8 cellular contexts compared by ENCODE assay signal in the genomic region with DNA sequence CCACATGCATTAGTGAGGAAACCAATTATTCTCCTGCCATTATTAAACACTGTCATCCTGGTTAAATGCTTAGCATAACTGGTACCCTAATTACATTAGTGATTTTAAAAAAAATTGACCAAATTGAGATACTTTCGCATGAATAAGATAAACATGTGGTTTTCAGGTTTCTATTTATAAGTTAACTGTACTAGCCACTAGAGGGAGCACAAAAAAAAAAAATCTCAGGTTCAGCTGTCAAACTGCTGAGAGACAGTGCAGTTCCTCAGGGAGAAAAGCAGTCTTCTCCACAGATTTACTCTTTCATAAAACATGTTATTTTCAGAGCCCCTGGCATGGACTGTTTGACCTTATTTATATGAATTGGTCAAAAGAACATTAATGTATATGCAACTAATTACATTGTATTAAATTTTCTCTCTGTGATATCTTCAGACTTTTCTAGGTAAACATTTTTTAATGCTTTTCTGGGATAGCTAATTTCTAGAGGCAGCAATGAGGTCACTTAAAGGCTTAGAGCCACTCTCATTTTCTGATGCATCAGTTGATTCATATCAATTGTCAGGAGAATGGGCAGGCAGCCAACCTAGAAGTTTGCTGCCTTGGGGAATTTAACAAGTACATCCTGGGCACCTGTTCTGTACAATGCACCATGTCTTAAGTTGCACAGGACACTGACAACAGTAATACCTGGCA.
DNase-seq lines count a peak whose midpoint lies in the region; ATAC-seq, FAIRE-seq and TF ChIP-seq lines count a peak whose summit lies in the region.

No MANE protein-coding gene starts in this region.

- no peak overlapping the region for H3K27ac Mint-ChIP-seq in activated CD4-positive, alpha-beta T cell treated with anti-CD3 and anti-CD28 coated beads for 36 hours

- DNase-seq in AG09319 (ENCODE audit: extremely low read depth, low read depth) (peak; percentile 24), GM18507 (ENCODE audit: extremely low spot score, insufficient read length, low read depth) (peak; percentile 4), NCI-H69 (lab: John Stamatoyannopoulos, UW) (peak; percentile 53), T47D (ENCODE audit: low read depth in 1 of 2, low spot score in 1 of 2) (peak; percentile 17 to 49), left colon (no peak)
- DNase-seq in activated CD4-positive, alpha-beta T cell treated with anti-CD3 and anti-CD28 coated beads for 36 hours: no peak
- DNase-seq in stimulated activated CD4-positive, alpha-beta T cell treated with anti-CD3 and anti-CD28 coated beads, Interleukin-2, amount 100 ng/mL, for 48 hours: no peak

- peaks cover 2% of the 10 kb centered on the region for H3K27me3 Mint-ChIP-seq in activated CD4-positive, alpha-beta T cell treated with anti-CD3 and anti-CD28 coated beads for 36 hours

- no peak overlapping the region for H3K4me3 Mint-ChIP-seq in activated CD4-positive, alpha-beta T cell treated with anti-CD3 and anti-CD28 coated beads for 36 hours

- FAIRE-seq in GM18507 (lab: Jason Lieb, UNC): peak; percentile 75

- POLR2A ChIA-PET in activated CD4-positive, alpha-beta T cell treated with anti-CD3 and anti-CD28 coated beads for 36 hours (lab: Charles Lee): no interaction called here

- no peaks in the 10 kb centered on the region for H3K9me3 Mint-ChIP-seq in activated CD4-positive, alpha-beta T cell treated with anti-CD3 and anti-CD28 coated beads for 36 hours (ENCODE audit: low read depth)

- peak; percentile 48 for TF ChIP-seq CTCF in AG09319 (IDR thresholded peaks at IDR 0.05; ENCODE audit: low read depth, low read length)

- CTCF ChIA-PET in activated CD4-positive, alpha-beta T cell treated with anti-CD3 and anti-CD28 coated beads for 36 hours (lab: Charles Lee): interaction anchor here (0.6 to 1.8 kb wide), 12 partner anchors 8 to 805 kb away, joined by 3 to 21 read pairs (median 3); no protein-coding TSS in a partner anchor

- no peaks in the 10 kb centered on the region for H3K4me1 Mint-ChIP-seq in activated CD4-positive, alpha-beta T cell treated with anti-CD3 and anti-CD28 coated beads for 36 hours

- intact Hi-C loops in left colon (cut with DNase I, micrococcal nuclease): loop anchor here in 1 of 2 donors (2.0 kb wide), 1 partner anchor 222 kb away; no protein-coding TSS in a partner anchor
- intact Hi-C loops in activated CD4-positive, alpha-beta T cell treated with anti-CD3 and anti-CD28 coated beads for 36 hours (cut with DNase I, micrococcal nuclease): loop anchor here (1.0 kb wide), 1 partner anchor 221 kb away; no protein-coding TSS in a partner anchor

- no peaks in the 10 kb centered on the region for H3K36me3 Mint-ChIP-seq in activated CD4-positive, alpha-beta T cell treated with anti-CD3 and anti-CD28 coated beads for 36 hours (ENCODE audit: low read depth)

- ATAC-seq in HG03060 (IDR thresholded peaks at IDR 0.05; ENCODE audit: low read depth, unreplicated experiment) (peak; percentile 55), left colon (peak; percentile 68)
- no peak for ATAC-seq in activated CD4-positive, alpha-beta T cell treated with anti-CD3 and anti-CD28 coated beads for 36 hours

- in situ Hi-C loops in T47D (cut with HindIII; ENCODE audit: low pct_unique_long_range_greater_than_20kb, low sequenced_read_pairs): no loop called here

Comparison
In these comparisons a context has a peak if more than half of its experiments do, and no peak if none do; other contexts are left out.
1. DNase-seq: peak in AG09319 (single experiment), GM18507 (single experiment), NCI-H69 (single experiment) and T47D (2 of 2); none in left colon (0 of 2), activated CD4-positive, alpha-beta T cell treated with anti-CD3 and anti-CD28 coated beads for 36 hours (single experiment) and stimulated activated CD4-positive, alpha-beta T cell treated with anti-CD3 and anti-CD28 coated beads, Interleukin-2, amount 100 ng/mL, for 48 hours (0 of 2).